ENCODE assay signal across 20 cellular contexts in the genomic region with DNA sequence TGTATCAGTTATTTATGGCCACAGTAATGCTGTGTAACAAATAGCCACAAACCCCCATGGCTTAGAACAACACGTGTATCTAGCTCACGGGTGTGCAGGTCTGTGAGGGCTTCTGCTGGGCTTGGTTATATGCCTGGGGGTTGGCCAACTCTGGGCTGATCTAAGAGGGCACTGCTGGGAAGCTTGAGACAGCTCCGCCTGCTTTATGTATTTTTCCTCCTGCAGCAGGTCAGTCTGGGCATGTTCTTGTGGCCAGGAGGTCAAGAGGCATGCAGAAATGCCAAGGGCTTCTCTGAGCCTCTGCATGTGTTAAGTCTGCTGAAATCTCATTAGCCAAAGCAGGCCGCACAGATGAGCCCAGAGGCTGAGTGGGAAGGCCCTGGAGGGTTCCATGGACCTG.
DNase-seq lines count a peak whose midpoint lies in the region; ATAC-seq, FAIRE-seq and TF ChIP-seq lines count a peak whose summit lies in the region.
"Had no signal": no experiment of that assay in that cellular context is flagged by ENCODE, and none has a peak within 500 bp of the region (broad histone marks: within the 10 kb centered on the region; RNA-seq: fewer than 3 reads in every experiment).

No MANE protein-coding gene starts in this region.

- H3K27me3 ChIP-seq in HepG2 (ENCODE audit: control insufficient read depth in 1 of 2, insufficient read depth in 2 of 2, low read length in 2 of 2) (peaks cover 1 to 11% of the 10 kb centered on the region in 2 experiments; a peak in 2 of 5 replicates), right lobe of liver (no peaks in the 10 kb centered on the region), H1 (replicated peaks in 1 of 4; ENCODE audit: control insufficient read depth in 3 of 4, extremely low read depth in 1 of 4, insufficient read depth in 3 of 4, low read length in 3 of 4) (no peaks in the 10 kb centered on the region; a peak in 1 of 7 replicates), lung (ENCODE audit: control insufficient read depth, insufficient read depth) (no peaks in the 10 kb centered on the region), ovary (no peaks in the 10 kb centered on the region)
- H3K27me3 ChIP-seq: BLaER1 had no signal

- BruUV-seq in HepG2 (replicated peaks; lab: Mats Ljungman, UMichigan): no TSS peak

- H3K4me3 ChIP-seq in HepG2 (replicated peaks in 1 of 3; ENCODE audit: insufficient read depth in 1 of 3, low read depth in 2 of 3, low read length in 3 of 3) (no peak overlapping the region), right lobe of liver (no peak overlapping the region), H1 (ENCODE audit: extremely low read depth in 1 of 4, insufficient read depth in 2 of 4, low read depth in 3 of 4, low read length in 4 of 4) (no peak overlapping the region), lung (no peak overlapping the region), ovary (no peak overlapping the region)
- H3K4me3 ChIP-seq: BLaER1, GM23338, K562 had no signal

- no peak overlapping the region for H3K27ac ChIP-seq in HepG2 (ENCODE audit: extremely low read length, insufficient read depth, low read length)
- no peak overlapping the region for H3K27ac ChIP-seq in right lobe of liver
- no peak overlapping the region for H3K27ac ChIP-seq in H1 (ENCODE audit: low read depth, low read length)
- no peak overlapping the region for H3K27ac ChIP-seq in lung (ENCODE audit: low read depth in 1 of 2, low read length in 1 of 2)
- H3K27ac ChIP-seq in ovary: no peak overlapping the region
- H3K27ac ChIP-seq: 22Rv1, BLaER1 had no signal

- TF ChIP-seq POLR2A in HepG2 (IDR thresholded peaks at IDR 0.05; ENCODE audit: insufficient read depth in 1 of 2, low read depth in 2 of 2, low read length in 2 of 2) (no peak), right lobe of liver (IDR thresholded peaks at IDR 0.05) (no peak), H1 (IDR thresholded peaks at IDR 0.05; ENCODE audit: control extremely low read depth in 1 of 2, low read depth in 2 of 2, low read length in 2 of 2) (no peak), ovary (IDR thresholded peaks at IDR 0.05) (no peak)

- H3K14ac ChIP-seq in H1 (ENCODE audit: insufficient read length): no peak overlapping the region

- H4K91ac ChIP-seq in H1 (replicated peaks; ENCODE audit: insufficient read length, low read length): no peak overlapping the region

- 64% methylated on average over 2 of the region's 4 CpGs for WGBS in HepG2 (ENCODE audit: low lambda C conversion rate)
- WGBS in right lobe of liver (ENCODE audit: insufficient coverage, low coverage, low lambda C conversion rate, missing lambda C conversion rate): no CpG with 5 or more reads among the region's 4 CpGs
- WGBS in H1 (ENCODE audit: extremely low coverage in 1 of 2, insufficient coverage in 1 of 2, insufficient read length in 1 of 2, insufficient replicate concordance in 2 of 2, low coverage in 1 of 2, low lambda C conversion rate in 2 of 2, missing lambda C conversion rate in 1 of 2), 2 experiments: 87% methylated on average over 4 of the region's 4 CpGs; no CpG with 5 or more reads in 1 of the 2 experiments
- 80 to 84% methylated on average over 4 of the region's 4 CpGs for WGBS in lung, 2 donors
- 80 to 95% (median 92%) methylated on average over 4 of the region's 4 CpGs for WGBS in ovary, 3 donors

- H3K4me2 ChIP-seq in HepG2 (ENCODE audit: low read depth, low read length): no peak overlapping the region
- H3K4me2 ChIP-seq in H1 (ENCODE audit: insufficient read depth in 1 of 2, low read depth in 2 of 2, low read length in 2 of 2): no peak overlapping the region
- H3K4me2 ChIP-seq: BLaER1, GM23338 had no signal

- no peak overlapping the region for H2BK15ac ChIP-seq in H1 (ENCODE audit: low read length)

- H3K36me3 ChIP-seq in HepG2 (replicated peaks in 1 of 2; ENCODE audit: control insufficient read depth in 1 of 2, insufficient read depth in 2 of 2, low read length in 2 of 2): no peaks in the 10 kb centered on the region
- no peaks in the 10 kb centered on the region for H3K36me3 ChIP-seq in right lobe of liver
- no peaks in the 10 kb centered on the region for H3K36me3 ChIP-seq in H1 (ENCODE audit: control insufficient read depth in 2 of 4, insufficient read depth in 4 of 4, low read length in 3 of 4)
- H3K36me3 ChIP-seq in lung (ENCODE audit: control insufficient read depth in 2 of 2, insufficient read depth in 2 of 2, low read length in 2 of 2): no peaks in the 10 kb centered on the region
- H3K36me3 ChIP-seq in ovary: no peaks in the 10 kb centered on the region
- H3K36me3 ChIP-seq: BLaER1 had no signal

- H4K5ac ChIP-seq in H1 (ENCODE audit: insufficient read length, low read depth, low read length): no peak overlapping the region

- POLR2A ChIA-PET in HepG2 (lab: Yijun Ruan, JAX): no interaction called here
- POLR2A ChIA-PET in H1 (lab: Charles Lee; ENCODE audit: partially characterized antibody): no interaction called here

- H3K79me1 ChIP-seq in H1 (ENCODE audit: low read depth, low read length): no peaks in the 10 kb centered on the region

- no peak overlapping the region for H2AFZ ChIP-seq in HepG2 (ENCODE audit: low read length)
- H2AFZ ChIP-seq in H1 (ENCODE audit: low read length): no peak overlapping the region
- H2AFZ ChIP-seq: GM23338 had no signal

- in situ Hi-C loops in HepG2 (cut with HindIII; ENCODE audit: extremely low pct_ligation_motif_present, low pct_unique_long_range_greater_than_20kb): no loop called here

- no peak overlapping the region for H2BK12ac ChIP-seq in H1 (ENCODE audit: low read depth, low read length)

- TF ChIP-seq CTCF in HepG2 (CRISPR knock-in tag; IDR thresholded peaks at IDR 0.05) (no peak), right lobe of liver (IDR thresholded peaks at IDR 0.05) (no peak), H1 (IDR thresholded peaks at IDR 0.05; ENCODE audit: control extremely low read depth in 1 of 3, insufficient read depth in 1 of 3, low read depth in 1 of 3, low read length in 3 of 3) (no peak), lung (IDR thresholded peaks at IDR 0.05; ENCODE audit: control extremely low read depth, extremely low read depth) (no peak), ovary (IDR thresholded peaks at IDR 0.05) (no peak)

- no peaks in the 10 kb centered on the region for H3K79me2 ChIP-seq in HepG2 (ENCODE audit: insufficient read depth, low read length)
- H3K79me2 ChIP-seq in H1 (ENCODE audit: control insufficient read depth in 1 of 2, insufficient read depth in 2 of 2, low read length in 2 of 2): no peaks in the 10 kb centered on the region

- no peaks in the 10 kb centered on the region for H4K20me1 ChIP-seq in HepG2 (ENCODE audit: insufficient read depth, low read length)
- H4K20me1 ChIP-seq in H1 (replicated peaks in 1 of 2; ENCODE audit: control insufficient read depth in 1 of 2, insufficient read depth in 2 of 2, low read length in 2 of 2): no peaks in the 10 kb centered on the region
- H4K20me1 ChIP-seq: BLaER1 had no signal

- no peak for TF ChIP-seq RAD21 in HepG2 (CRISPR knock-in tag; IDR thresholded peaks at IDR 0.05)
- no peak for TF ChIP-seq RAD21 in H1 (IDR thresholded peaks at IDR 0.05 in 1 of 2, conservative IDR thresholded peaks at IDR 0.05 in 1 of 2; ENCODE audit: low read depth in 2 of 2, low read length in 2 of 2)

- H2BK120ac ChIP-seq in H1 (replicated peaks; ENCODE audit: low read depth, low read length): no peak overlapping the region

- TF ChIP-seq EP300 in HepG2 (IDR thresholded peaks at IDR 0.05; ENCODE audit: low read depth in 2 of 2, low read length in 2 of 2) (no peak), HepG2 (CRISPR knock-in tag; IDR thresholded peaks at IDR 0.05; ENCODE audit: borderline replicate concordance) (no peak), H1 (IDR thresholded peaks at IDR 0.05; ENCODE audit: borderline replicate concordance in 1 of 2, low read depth in 2 of 2, low read length in 2 of 2) (no peak), ovary (IDR thresholded peaks at IDR 0.05) (no peak)

- H3K9me3 ChIP-seq in HepG2 (ENCODE audit: low read length) (no peaks in the 10 kb centered on the region), right lobe of liver (no peaks in the 10 kb centered on the region), H1 (ENCODE audit: insufficient read depth in 2 of 2, low read depth in 1 of 2, low read length in 1 of 2) (no peaks in the 10 kb centered on the region), lung (ENCODE audit: control insufficient read depth in 2 of 2, insufficient read depth in 1 of 2, low read length in 1 of 2) (no peaks in the 10 kb centered on the region), ovary (no peaks in the 10 kb centered on the region)
- H3K9me3 ChIP-seq: BLaER1 had no signal

- no peak overlapping the region for H2BK20ac ChIP-seq in H1 (ENCODE audit: low read length)

- H3K23me2 ChIP-seq in H1 (ENCODE audit: low read depth, low read length): no peaks in the 10 kb centered on the region

- H2AK5ac ChIP-seq in H1 (ENCODE audit: low read depth, low read length): peak overlapping the region; percentile 55; the same call in 1 of the 2 replicates

- FAIRE-seq in HepG2 (lab: Jason Lieb, UNC) (no peak), H1 (lab: Jason Lieb, UNC) (no peak), GM19239 (lab: Jason Lieb, UNC) (no peak)
- FAIRE-seq: G401.6, GM12891, K562 had no signal

- CTCF ChIA-PET in HepG2 (lab: Yijun Ruan, JAX; ENCODE audit: low intra/inter-chr PET ratio, low total read pairs) (no interaction called here), H1 (lab: Charles Lee; ENCODE audit: partially characterized antibody) (interaction anchor here (0.5 to 2.6 kb wide), 7 partner anchors 11 to 244 kb away, joined by 3 to 15 read pairs (median 4); no protein-coding TSS in a partner anchor)

- H3K4ac ChIP-seq in H1 (replicated peaks; ENCODE audit: insufficient read length, low read depth, low read length): no peak overlapping the region

- intact Hi-C loops in HepG2 (cut with micrococcal nuclease; ENCODE audit: unreplicated experiment) (no loop called here), right lobe of liver (cut with DNase I) (no loop called here), ovary (cut with DNase I) (no loop called here)

- ATAC-seq in HepG2 (no peak), right lobe of liver (no peak), lung (ENCODE audit: insufficient read depth, low FRiP score) (no peak), HG03571 (IDR thresholded peaks at IDR 0.05; ENCODE audit: unreplicated experiment) (no peak)
- ATAC-seq: GM23338, HCT116, K562 had no signal

- H4K8ac ChIP-seq in H1 (ENCODE audit: extremely low read depth, insufficient read depth, low read length): no peak overlapping the region; the same call in 1 of the 2 replicates

- no peak overlapping the region for H2BK5ac ChIP-seq in H1 (ENCODE audit: low read depth, low read length)

- H3K9ac ChIP-seq in HepG2 (ENCODE audit: insufficient read depth, low read depth, low read length) (no peak overlapping the region), H1 (replicated peaks in 1 of 4; ENCODE audit: extremely low read depth in 1 of 4, low read depth in 3 of 4, low read length in 3 of 4) (no peak overlapping the region)
- H3K9ac ChIP-seq: BLaER1 had no signal

- H3K4me1 ChIP-seq in HepG2 (ENCODE audit: insufficient read depth, low read length): no peaks in the 10 kb centered on the region
- no peaks in the 10 kb centered on the region for H3K4me1 ChIP-seq in right lobe of liver
- H3K4me1 ChIP-seq in H1 (replicated peaks in 1 of 4; ENCODE audit: control insufficient read depth in 3 of 4, insufficient read depth in 4 of 4, low read length in 3 of 4): peaks cover 0 to 8% (median 4%) of the 10 kb centered on the region in 4 experiments; a peak in 5 of 7 replicates
- no peaks in the 10 kb centered on the region for H3K4me1 ChIP-seq in lung (ENCODE audit: control insufficient read depth in 2 of 2, insufficient read depth in 2 of 2, low read length in 2 of 2)
- H3K4me1 ChIP-seq in ovary (ENCODE audit: insufficient read depth): no peaks in the 10 kb centered on the region

- no peak overlapping the region for H3K56ac ChIP-seq in H1 (replicated peaks; ENCODE audit: insufficient read length, low read depth, low read length)

- DNase-seq in HepG2 (ENCODE audit: low spot score): no peak
- DNase-seq in right lobe of liver: no peak
- no peak for DNase-seq in H1 (ENCODE audit: low read depth in 1 of 2, low spot score in 2 of 2)
- peak; percentile 49 for DNase-seq in lung (ENCODE audit: low spot score)
- no peak for DNase-seq in GM19239 (ENCODE audit: insufficient read length, low spot score)
- DNase-seq in ovary: no peak
- DNase-seq in dermis blood vessel endothelial cell: no peak
- DNase-seq: Calu3; CD4-positive, alpha-beta memory T cell; H7; HFFc6; IMR-90 had no signal

- H3K18ac ChIP-seq in H1 (ENCODE audit: extremely low read depth, low read length): no peak overlapping the region

- no peak overlapping the region for H3K23ac ChIP-seq in H1 (ENCODE audit: insufficient read length)
